In genomic region chr13:111027481-111028439, GRCh38 we compare ENCODE assay signal across 20 cellular contexts.
DNase-seq lines count a peak whose midpoint lies in the region; ATAC-seq and TF ChIP-seq lines count a peak whose summit lies in the region.
"Had no signal": no experiment of that assay in that cellular context is flagged by ENCODE, and none has a peak within 500 bp of the region (broad histone marks: within the 10 kb centered on the region; RNA-seq: fewer than 3 reads in every experiment).

No MANE protein-coding gene starts in this region.

- peaks cover 4% of the 10 kb centered on the region for H3K27me3 ChIP-seq in foreskin keratinocyte
- H3K27me3 ChIP-seq: suprapubic skin had no signal

- peak; percentile 18 for TF ChIP-seq CTCF in foreskin keratinocyte (conservative IDR thresholded peaks at IDR 0.05)

- DNase-seq in stimulated activated CD4-positive, alpha-beta T cell treated with anti-CD3 and anti-CD28 coated beads, Interleukin-15, amount 100 ng/mL, for 24 hours = peak; percentile 11
- no peak for DNase-seq in stimulated activated CD4-positive, alpha-beta T cell treated with anti-CD3 and anti-CD28 coated beads, Interleukin-12 subunit alpha, Interleukin-12 subunit beta, amount 100 ng/mL, for 4 hours
- DNase-seq in RPMI8226 (peak; percentile 38), foreskin keratinocyte (no peak), NK-92 (lab: John Stamatoyannopoulos, UW; ENCODE audit: unreplicated experiment) (no peak), AG08395 (ENCODE audit: low spot score) (no peak)
- no peak for DNase-seq in activated naive CD8-positive, alpha-beta T cell treated with anti-CD3 and anti-CD28 coated beads, Interleukin-2, amount 50 U/mL, for 24 hours
- DNase-seq: activated CD8-positive, alpha-beta T cell treated with anti-CD3 and anti-CD28 coated beads for 36 hours; activated gamma-delta T cell; effector CD8-positive, alpha-beta T cell; EL; erythroblast; H7; Kasumi-1; kidney; NCI-H1694; stimulated activated CD4-positive, alpha-beta T cell treated with anti-CD3 and anti-CD28 coated beads, Interleukin-1b, Interleukin-23, amount 100 ng/mL, for 48 hours had no signal

- H3K4me1 Mint-ChIP-seq in activated naive CD8-positive, alpha-beta T cell treated with anti-CD3 and anti-CD28 coated beads, Interleukin-2, amount 50 U/mL, for 24 hours = no peaks in the 10 kb centered on the region
- H3K4me1 Mint-ChIP-seq: CD14-positive monocyte had no signal

- peak; percentile 23 for ATAC-seq in foreskin keratinocyte
- ATAC-seq in activated naive CD8-positive, alpha-beta T cell treated with anti-CD3 and anti-CD28 coated beads, Interleukin-2, amount 50 U/mL, for 24 hours = no peak
- ATAC-seq: activated CD8-positive, alpha-beta T cell treated with anti-CD3 and anti-CD28 coated beads for 36 hours had no signal

- no peak overlapping the region for H3K27ac ChIP-seq in foreskin keratinocyte
- H3K27ac ChIP-seq: prostate gland, suprapubic skin had no signal

- H3K27ac Mint-ChIP-seq in activated naive CD8-positive, alpha-beta T cell treated with anti-CD3 and anti-CD28 coated beads, Interleukin-2, amount 50 U/mL, for 24 hours = no peak overlapping the region
- H3K27ac Mint-ChIP-seq: activated CD8-positive, alpha-beta T cell treated with anti-CD3 and anti-CD28 coated beads for 36 hours had no signal

- H3K36me3 Mint-ChIP-seq in activated naive CD8-positive, alpha-beta T cell treated with anti-CD3 and anti-CD28 coated beads, Interleukin-2, amount 50 U/mL, for 24 hours (ENCODE audit: low read depth) = no peaks in the 10 kb centered on the region
- H3K36me3 Mint-ChIP-seq: CD14-positive monocyte had no signal

- H3K27me3 Mint-ChIP-seq in activated naive CD8-positive, alpha-beta T cell treated with anti-CD3 and anti-CD28 coated beads, Interleukin-2, amount 50 U/mL, for 24 hours = peaks cover 16% of the 10 kb centered on the region

- no peaks in the 10 kb centered on the region for H3K4me1 ChIP-seq in foreskin keratinocyte
- H3K4me1 ChIP-seq: prostate gland had no signal

- H3K9me3 Mint-ChIP-seq in activated naive CD8-positive, alpha-beta T cell treated with anti-CD3 and anti-CD28 coated beads, Interleukin-2, amount 50 U/mL, for 24 hours = no peaks in the 10 kb centered on the region
- H3K9me3 Mint-ChIP-seq: activated CD8-positive, alpha-beta T cell treated with anti-CD3 and anti-CD28 coated beads for 36 hours had no signal

- H3K4me3 Mint-ChIP-seq in activated naive CD8-positive, alpha-beta T cell treated with anti-CD3 and anti-CD28 coated beads, Interleukin-2, amount 50 U/mL, for 24 hours = no peak overlapping the region
- H3K4me3 Mint-ChIP-seq: activated CD8-positive, alpha-beta T cell treated with anti-CD3 and anti-CD28 coated beads for 36 hours; CD14-positive monocyte had no signal

Comparison
In these comparisons a context has a peak if more than half of its experiments do, and no peak if none do; other contexts are left out.
1. DNase-seq: peak in stimulated activated CD4-positive, alpha-beta T cell treated with anti-CD3 and anti-CD28 coated beads, Interleukin-15, amount 100 ng/mL, for 24 hours (single experiment) and RPMI8226 (single experiment); none in stimulated activated CD4-positive, alpha-beta T cell treated with anti-CD3 and anti-CD28 coated beads, Interleukin-12 subunit alpha, Interleukin-12 subunit beta, amount 100 ng/mL, for 4 hours (single experiment), foreskin keratinocyte (0 of 2), NK-92 (single experiment), activated naive CD8-positive, alpha-beta T cell treated with anti-CD3 and anti-CD28 coated beads, Interleukin-2, amount 50 U/mL, for 24 hours (single experiment) and AG08395 (single experiment).